In the genomic region with DNA sequence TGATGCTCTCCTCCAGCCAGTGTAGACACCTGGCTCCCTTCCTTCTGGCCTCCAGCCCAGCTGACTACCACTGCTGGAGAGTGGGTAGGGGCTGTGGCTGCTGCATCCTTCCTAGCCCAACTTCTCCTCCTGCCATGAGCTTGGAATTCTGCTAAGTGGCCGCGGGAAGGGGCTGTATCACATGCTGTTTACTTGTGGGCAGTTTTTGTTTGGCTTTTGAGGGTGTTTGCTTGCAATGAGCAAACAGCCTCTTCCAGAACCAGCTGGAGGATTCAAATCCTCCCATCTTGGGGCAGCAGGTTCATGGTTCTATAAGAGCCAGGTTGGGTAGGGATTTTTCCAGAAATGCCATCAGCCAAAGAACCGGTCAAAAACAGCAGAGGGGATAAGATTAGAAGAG, we compare ENCODE assay signal across 1 cellular context.
TF ChIP-seq lines count a peak whose summit lies in the region.

No MANE protein-coding gene starts in this region.

TF ChIP-seq in H1, 55 proteins besides CTCF, POLR2A, EP300 and RAD21:
- TF ChIP-seq, protein P1, sequence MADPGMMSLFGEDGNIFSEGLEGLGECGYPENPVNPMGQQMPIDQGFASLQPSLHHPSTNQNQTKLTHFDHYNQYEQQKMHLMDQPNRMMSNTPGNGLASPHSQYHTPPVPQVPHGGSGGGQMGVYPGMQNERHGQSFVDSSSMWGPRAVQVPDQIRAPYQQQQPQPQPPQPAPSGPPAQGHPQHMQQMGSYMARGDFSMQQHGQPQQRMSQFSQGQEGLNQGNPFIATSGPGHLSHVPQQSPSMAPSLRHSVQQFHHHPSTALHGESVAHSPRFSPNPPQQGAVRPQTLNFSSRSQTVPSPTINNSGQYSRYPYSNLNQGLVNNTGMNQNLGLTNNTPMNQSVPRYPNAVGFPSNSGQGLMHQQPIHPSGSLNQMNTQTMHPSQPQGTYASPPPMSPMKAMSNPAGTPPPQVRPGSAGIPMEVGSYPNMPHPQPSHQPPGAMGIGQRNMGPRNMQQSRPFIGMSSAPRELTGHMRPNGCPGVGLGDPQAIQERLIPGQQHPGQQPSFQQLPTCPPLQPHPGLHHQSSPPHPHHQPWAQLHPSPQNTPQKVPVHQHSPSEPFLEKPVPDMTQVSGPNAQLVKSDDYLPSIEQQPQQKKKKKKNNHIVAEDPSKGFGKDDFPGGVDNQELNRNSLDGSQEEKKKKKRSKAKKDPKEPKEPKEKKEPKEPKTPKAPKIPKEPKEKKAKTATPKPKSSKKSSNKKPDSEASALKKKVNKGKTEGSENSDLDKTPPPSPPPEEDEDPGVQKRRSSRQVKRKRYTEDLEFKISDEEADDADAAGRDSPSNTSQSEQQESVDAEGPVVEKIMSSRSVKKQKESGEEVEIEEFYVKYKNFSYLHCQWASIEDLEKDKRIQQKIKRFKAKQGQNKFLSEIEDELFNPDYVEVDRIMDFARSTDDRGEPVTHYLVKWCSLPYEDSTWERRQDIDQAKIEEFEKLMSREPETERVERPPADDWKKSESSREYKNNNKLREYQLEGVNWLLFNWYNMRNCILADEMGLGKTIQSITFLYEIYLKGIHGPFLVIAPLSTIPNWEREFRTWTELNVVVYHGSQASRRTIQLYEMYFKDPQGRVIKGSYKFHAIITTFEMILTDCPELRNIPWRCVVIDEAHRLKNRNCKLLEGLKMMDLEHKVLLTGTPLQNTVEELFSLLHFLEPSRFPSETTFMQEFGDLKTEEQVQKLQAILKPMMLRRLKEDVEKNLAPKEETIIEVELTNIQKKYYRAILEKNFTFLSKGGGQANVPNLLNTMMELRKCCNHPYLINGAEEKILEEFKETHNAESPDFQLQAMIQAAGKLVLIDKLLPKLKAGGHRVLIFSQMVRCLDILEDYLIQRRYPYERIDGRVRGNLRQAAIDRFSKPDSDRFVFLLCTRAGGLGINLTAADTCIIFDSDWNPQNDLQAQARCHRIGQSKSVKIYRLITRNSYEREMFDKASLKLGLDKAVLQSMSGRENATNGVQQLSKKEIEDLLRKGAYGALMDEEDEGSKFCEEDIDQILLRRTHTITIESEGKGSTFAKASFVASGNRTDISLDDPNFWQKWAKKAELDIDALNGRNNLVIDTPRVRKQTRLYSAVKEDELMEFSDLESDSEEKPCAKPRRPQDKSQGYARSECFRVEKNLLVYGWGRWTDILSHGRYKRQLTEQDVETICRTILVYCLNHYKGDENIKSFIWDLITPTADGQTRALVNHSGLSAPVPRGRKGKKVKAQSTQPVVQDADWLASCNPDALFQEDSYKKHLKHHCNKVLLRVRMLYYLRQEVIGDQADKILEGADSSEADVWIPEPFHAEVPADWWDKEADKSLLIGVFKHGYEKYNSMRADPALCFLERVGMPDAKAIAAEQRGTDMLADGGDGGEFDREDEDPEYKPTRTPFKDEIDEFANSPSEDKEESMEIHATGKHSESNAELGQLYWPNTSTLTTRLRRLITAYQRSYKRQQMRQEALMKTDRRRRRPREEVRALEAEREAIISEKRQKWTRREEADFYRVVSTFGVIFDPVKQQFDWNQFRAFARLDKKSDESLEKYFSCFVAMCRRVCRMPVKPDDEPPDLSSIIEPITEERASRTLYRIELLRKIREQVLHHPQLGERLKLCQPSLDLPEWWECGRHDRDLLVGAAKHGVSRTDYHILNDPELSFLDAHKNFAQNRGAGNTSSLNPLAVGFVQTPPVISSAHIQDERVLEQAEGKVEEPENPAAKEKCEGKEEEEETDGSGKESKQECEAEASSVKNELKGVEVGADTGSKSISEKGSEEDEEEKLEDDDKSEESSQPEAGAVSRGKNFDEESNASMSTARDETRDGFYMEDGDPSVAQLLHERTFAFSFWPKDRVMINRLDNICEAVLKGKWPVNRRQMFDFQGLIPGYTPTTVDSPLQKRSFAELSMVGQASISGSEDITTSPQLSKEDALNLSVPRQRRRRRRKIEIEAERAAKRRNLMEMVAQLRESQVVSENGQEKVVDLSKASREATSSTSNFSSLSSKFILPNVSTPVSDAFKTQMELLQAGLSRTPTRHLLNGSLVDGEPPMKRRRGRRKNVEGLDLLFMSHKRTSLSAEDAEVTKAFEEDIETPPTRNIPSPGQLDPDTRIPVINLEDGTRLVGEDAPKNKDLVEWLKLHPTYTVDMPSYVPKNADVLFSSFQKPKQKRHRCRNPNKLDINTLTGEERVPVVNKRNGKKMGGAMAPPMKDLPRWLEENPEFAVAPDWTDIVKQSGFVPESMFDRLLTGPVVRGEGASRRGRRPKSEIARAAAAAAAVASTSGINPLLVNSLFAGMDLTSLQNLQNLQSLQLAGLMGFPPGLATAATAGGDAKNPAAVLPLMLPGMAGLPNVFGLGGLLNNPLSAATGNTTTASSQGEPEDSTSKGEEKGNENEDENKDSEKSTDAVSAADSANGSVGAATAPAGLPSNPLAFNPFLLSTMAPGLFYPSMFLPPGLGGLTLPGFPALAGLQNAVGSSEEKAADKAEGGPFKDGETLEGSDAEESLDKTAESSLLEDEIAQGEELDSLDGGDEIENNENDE (IDR thresholded peaks at IDR 0.05; ENCODE audit: insufficient replicate concordance, low read length): no peak
- no peak for TF ChIP-seq POU5F1 (IDR thresholded peaks at IDR 0.05; ENCODE audit: low read depth, low read length)
- no peak for TF ChIP-seq POLR2AphosphoS5 (IDR thresholded peaks at IDR 0.05; ENCODE audit: low read depth, low read length)
- TF ChIP-seq, protein P2, sequence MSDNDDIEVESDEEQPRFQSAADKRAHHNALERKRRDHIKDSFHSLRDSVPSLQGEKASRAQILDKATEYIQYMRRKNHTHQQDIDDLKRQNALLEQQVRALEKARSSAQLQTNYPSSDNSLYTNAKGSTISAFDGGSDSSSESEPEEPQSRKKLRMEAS (IDR thresholded peaks at IDR 0.05): no peak
- TF ChIP-seq TAF1 (IDR thresholded peaks at IDR 0.05; ENCODE audit: low read depth, low read length): no peak
- no peak for TF ChIP-seq ASH2L (IDR thresholded peaks at IDR 0.05; ENCODE audit: low read length)
- no peak for TF ChIP-seq RXRA (IDR thresholded peaks at IDR 0.05; ENCODE audit: insufficient read depth, low read depth, low read length)
- no peak for TF ChIP-seq EGR1 (IDR thresholded peaks at IDR 0.05; ENCODE audit: borderline replicate concordance, low read depth, low read length)
- TF ChIP-seq CEBPB (IDR thresholded peaks at IDR 0.05; ENCODE audit: low read depth, low read length): no peak
- TF ChIP-seq GABPA (IDR thresholded peaks at IDR 0.05; ENCODE audit: borderline replicate concordance, insufficient read depth, low read length): no peak
- no peak for TF ChIP-seq KDM1A (IDR thresholded peaks at IDR 0.05; ENCODE audit: borderline replicate concordance, low read length)
- TF ChIP-seq, protein P3, sequence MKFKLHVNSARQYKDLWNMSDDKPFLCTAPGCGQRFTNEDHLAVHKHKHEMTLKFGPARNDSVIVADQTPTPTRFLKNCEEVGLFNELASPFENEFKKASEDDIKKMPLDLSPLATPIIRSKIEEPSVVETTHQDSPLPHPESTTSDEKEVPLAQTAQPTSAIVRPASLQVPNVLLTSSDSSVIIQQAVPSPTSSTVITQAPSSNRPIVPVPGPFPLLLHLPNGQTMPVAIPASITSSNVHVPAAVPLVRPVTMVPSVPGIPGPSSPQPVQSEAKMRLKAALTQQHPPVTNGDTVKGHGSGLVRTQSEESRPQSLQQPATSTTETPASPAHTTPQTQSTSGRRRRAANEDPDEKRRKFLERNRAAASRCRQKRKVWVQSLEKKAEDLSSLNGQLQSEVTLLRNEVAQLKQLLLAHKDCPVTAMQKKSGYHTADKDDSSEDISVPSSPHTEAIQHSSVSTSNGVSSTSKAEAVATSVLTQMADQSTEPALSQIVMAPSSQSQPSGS (IDR thresholded peaks at IDR 0.05; ENCODE audit: low read length): no peak
- TF ChIP-seq, protein P4, sequence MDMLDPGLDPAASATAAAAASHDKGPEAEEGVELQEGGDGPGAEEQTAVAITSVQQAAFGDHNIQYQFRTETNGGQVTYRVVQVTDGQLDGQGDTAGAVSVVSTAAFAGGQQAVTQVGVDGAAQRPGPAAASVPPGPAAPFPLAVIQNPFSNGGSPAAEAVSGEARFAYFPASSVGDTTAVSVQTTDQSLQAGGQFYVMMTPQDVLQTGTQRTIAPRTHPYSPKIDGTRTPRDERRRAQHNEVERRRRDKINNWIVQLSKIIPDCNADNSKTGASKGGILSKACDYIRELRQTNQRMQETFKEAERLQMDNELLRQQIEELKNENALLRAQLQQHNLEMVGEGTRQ (IDR thresholded peaks at IDR 0.05; ENCODE audit: low read length): no peak
- no peak for TF ChIP-seq SIN3A (conservative IDR thresholded peaks at IDR 0.05 in 1 of 2, IDR thresholded peaks at IDR 0.05 in 1 of 2; ENCODE audit: low read depth in 1 of 2, low read length in 2 of 2)
- no peak for TF ChIP-seq EZH2 (IDR thresholded peaks at IDR 0.05; ENCODE audit: low read depth, low read length, severe bottlenecking)
- TF ChIP-seq NANOG (IDR thresholded peaks at IDR 0.05; ENCODE audit: insufficient read depth, low read depth, low read length, poor library complexity, severe bottlenecking): no peak
- no peak for TF ChIP-seq SIX5 (IDR thresholded peaks at IDR 0.05; ENCODE audit: low read depth, low read length)
- no peak for TF ChIP-seq TCF12 (IDR thresholded peaks at IDR 0.05; ENCODE audit: low read depth, low read length)
- no peak for TF ChIP-seq BCL11A (IDR thresholded peaks at IDR 0.05; ENCODE audit: low read depth in 2 of 2, low read length in 2 of 2)
TF ChIP-seq in H1: peak in this region for 0.
